8 cellular contexts compared by ENCODE assay signal in the genomic region with DNA sequence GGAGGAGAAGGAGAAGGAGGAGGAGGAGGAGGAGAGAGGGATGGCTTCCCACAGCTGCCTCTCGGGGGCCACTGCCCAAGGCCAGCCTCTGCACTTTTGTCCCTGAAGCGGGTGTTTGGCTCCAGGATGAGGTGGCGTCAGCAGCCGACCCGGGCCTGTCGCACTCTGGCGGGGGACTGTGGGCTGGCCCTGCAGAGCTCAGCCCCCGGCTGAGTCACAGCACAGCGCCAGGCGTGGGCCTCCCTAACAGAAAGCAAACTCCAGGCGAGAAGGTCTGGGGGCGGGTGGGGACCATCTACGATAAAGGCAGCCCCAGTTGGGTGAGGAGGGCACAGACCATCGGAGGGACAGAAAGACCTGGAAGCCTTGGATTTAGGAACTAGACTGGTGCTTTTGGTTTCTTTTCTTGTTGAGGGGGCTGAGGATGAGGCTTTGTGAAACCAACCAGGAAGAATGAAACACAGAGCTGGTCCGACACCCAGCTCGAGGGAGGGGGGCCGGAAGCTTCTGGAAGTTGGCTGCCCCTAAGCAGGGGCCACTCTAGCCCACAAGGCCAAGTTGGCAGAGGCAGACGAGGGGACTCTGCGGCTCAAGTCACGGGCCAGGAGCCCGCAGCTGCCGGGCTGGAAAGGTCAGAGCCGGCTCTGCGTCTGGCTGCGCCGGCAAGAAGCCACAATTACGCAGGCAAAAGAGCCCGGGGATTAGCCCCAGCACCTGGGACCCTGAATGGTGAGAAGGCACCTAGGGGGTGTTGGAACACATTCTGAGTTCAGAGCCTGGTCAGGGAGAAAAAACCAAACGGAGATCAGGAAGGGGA. TPM values are rescaled to one million over a fixed set of nuclear protein-coding genes. Genes with fewer than 3 reads are reported as not detected.
A peak's percentile ranks its signal among the peaks of the same experiment; 100 is the strongest.
DNase-seq lines count a peak whose midpoint lies in the region; ATAC-seq and TF ChIP-seq lines count a peak whose summit lies in the region.

No MANE protein-coding gene starts in this region.

- peak overlapping the region; percentile 92 to 96 for H3K27ac Mint-ChIP-seq in stimulated activated naive CD8-positive, alpha-beta T cell treated with anti-CD3 and anti-CD28 coated beads, Interleukin-15, amount 100 ng/mL, for 72 hours

- TF ChIP-seq CTCF in DND-41 (IDR thresholded peaks at IDR 0.05; ENCODE audit: borderline replicate concordance, extremely low read depth, low read length, poor library complexity, severe bottlenecking) = peak; percentile 31
- no peak for TF ChIP-seq CTCF in foreskin fibroblast (IDR thresholded peaks at IDR 0.05; ENCODE audit: low read depth, low read length)
- no peak for TF ChIP-seq CTCF in neural cell (IDR thresholded peaks at IDR 0.05; ENCODE audit: poor library complexity, severe bottlenecking)

- peak overlapping the region; percentile 74 for H2AFZ ChIP-seq in DND-41 (ENCODE audit: low read depth, low read length)
- peak overlapping the region; percentile 65 for H2AFZ ChIP-seq in neural cell (ENCODE audit: low read depth, low read length)

- H3K4me1 ChIP-seq in DND-41 (ENCODE audit: insufficient read depth, low read length) = peaks cover 40% of the 10 kb centered on the region

- peaks cover 0 to 7% of the 10 kb centered on the region in 2 donors for H3K9me3 Mint-ChIP-seq in stimulated activated naive CD8-positive, alpha-beta T cell treated with anti-CD3 and anti-CD28 coated beads, Interleukin-15, amount 100 ng/mL, for 72 hours

- peaks cover 40% of the 10 kb centered on the region for H3K36me3 ChIP-seq in DND-41 (ENCODE audit: insufficient read depth, low read length)
- no peaks in the 10 kb centered on the region for H3K36me3 ChIP-seq in neural cell (ENCODE audit: insufficient read depth, low read length)

- peak; percentile 24 for TF ChIP-seq EP300 in neural cell (conservative IDR thresholded peaks at IDR 0.05; ENCODE audit: poor library complexity, severe bottlenecking)

- H3K9ac ChIP-seq in DND-41 (ENCODE audit: low read depth, low read length) (peak overlapping the region; percentile 64), neural cell (ENCODE audit: low read length) (peak overlapping the region; percentile 67)

- H3K4me2 ChIP-seq in DND-41 (ENCODE audit: insufficient read depth, low read length) (peak overlapping the region; percentile 69), neural cell (ENCODE audit: low read length) (no peak overlapping the region)

- peaks cover 64% of the 10 kb centered on the region for H3K4me1 Mint-ChIP-seq in stimulated activated naive CD8-positive, alpha-beta T cell treated with anti-CD3 and anti-CD28 coated beads, Interleukin-15, amount 100 ng/mL, for 72 hours

- ATAC-seq in DND-41 (ENCODE audit: insufficient read depth, low read depth) (peak; percentile 85), HG02610 (IDR thresholded peaks at IDR 0.05; ENCODE audit: unreplicated experiment) (peak; percentile 50)
- ATAC-seq in stimulated activated naive CD8-positive, alpha-beta T cell treated with anti-CD3 and anti-CD28 coated beads, Interleukin-15, amount 100 ng/mL, for 72 hours = peak; percentile 84

- H3F3A ChIP-seq in neural cell (ENCODE audit: insufficient read depth, low read length, poor library complexity, severe bottlenecking) = no peaks in the 10 kb centered on the region

- H3K79me2 ChIP-seq in DND-41 (ENCODE audit: insufficient read depth, low read length) = no peaks in the 10 kb centered on the region; the same call in 1 of the 2 replicates
- H3K79me2 ChIP-seq in neural cell (replicated peaks; ENCODE audit: insufficient read depth, low read length) = no peaks in the 10 kb centered on the region

- TF ChIP-seq RAD21 in neural cell (conservative IDR thresholded peaks at IDR 0.05) = no peak

- H4K20me1 ChIP-seq in DND-41 (ENCODE audit: insufficient read depth, low read length) (peaks cover 13% of the 10 kb centered on the region; the same call in 1 of the 2 replicates), neural cell (ENCODE audit: insufficient read depth) (no peaks in the 10 kb centered on the region)

- peak overlapping the region; percentile 14 to 54; a peak in 3 of 4 replicates for H3K4me3 ChIP-seq in DND-41 (ENCODE audit: low read depth in 1 of 2, low read length in 2 of 2)
- peak overlapping the region; percentile 35 to 51 for H3K4me3 ChIP-seq in foreskin fibroblast (ENCODE audit: low read depth in 1 of 2, low read length in 2 of 2)
- peak overlapping the region; percentile 49 for H3K4me3 ChIP-seq in neural cell (ENCODE audit: low read length)

- H3K27me3 ChIP-seq in DND-41 (ENCODE audit: insufficient read depth, low read length, poor library complexity) (no peaks in the 10 kb centered on the region), neural cell (ENCODE audit: insufficient read depth, low read depth, low read length) (no peaks in the 10 kb centered on the region)

- H3K9me2 ChIP-seq in neural cell (ENCODE audit: insufficient read depth, low read length) = no peaks in the 10 kb centered on the region

- no peaks in the 10 kb centered on the region for H3K9me3 ChIP-seq in DND-41 (ENCODE audit: insufficient read depth, low read length, severe bottlenecking)
- H3K9me3 ChIP-seq in neural cell (ENCODE audit: low read length) = no peaks in the 10 kb centered on the region

- DNase-seq in DND-41 (peak; percentile 84), RPMI7951 (ENCODE audit: low read depth) (peak; percentile 89), activated gamma-delta T cell (lab: John Stamatoyannopoulos, UW) (peak; percentile 74), foreskin fibroblast (peak; percentile 87 to 94), NCI-H2081 treated with DMSO at 0.1 percent for 48 hours (lab: John Stamatoyannopoulos, UW) (no peak)
- DNase-seq in stimulated activated naive CD8-positive, alpha-beta T cell treated with anti-CD3 and anti-CD28 coated beads, Interleukin-15, amount 100 ng/mL, for 72 hours = peak; percentile 86 to 91

- H3K27ac ChIP-seq in DND-41 (ENCODE audit: low read length) (peak overlapping the region; percentile 94), neural cell (ENCODE audit: low read length) (peak overlapping the region; percentile 85)

- H3K4me3 Mint-ChIP-seq in stimulated activated naive CD8-positive, alpha-beta T cell treated with anti-CD3 and anti-CD28 coated beads, Interleukin-15, amount 100 ng/mL, for 72 hours = peak overlapping the region; percentile 85 to 92

- no peaks in the 10 kb centered on the region for H3K27me3 Mint-ChIP-seq in stimulated activated naive CD8-positive, alpha-beta T cell treated with anti-CD3 and anti-CD28 coated beads, Interleukin-15, amount 100 ng/mL, for 72 hours

TF ChIP-seq in neural cell, 6 proteins besides CTCF, POLR2A, EP300 and RAD21:
- TF ChIP-seq SMC3 (conservative IDR thresholded peaks at IDR 0.05; ENCODE audit: poor library complexity) (no peak), MXI1 (conservative IDR thresholded peaks at IDR 0.05; ENCODE audit: poor library complexity, severe bottlenecking) (no peak), POLR2AphosphoS5 (IDR thresholded peaks at IDR 0.05) (peak; percentile 42)
- TF ChIP-seq, protein P1, sequence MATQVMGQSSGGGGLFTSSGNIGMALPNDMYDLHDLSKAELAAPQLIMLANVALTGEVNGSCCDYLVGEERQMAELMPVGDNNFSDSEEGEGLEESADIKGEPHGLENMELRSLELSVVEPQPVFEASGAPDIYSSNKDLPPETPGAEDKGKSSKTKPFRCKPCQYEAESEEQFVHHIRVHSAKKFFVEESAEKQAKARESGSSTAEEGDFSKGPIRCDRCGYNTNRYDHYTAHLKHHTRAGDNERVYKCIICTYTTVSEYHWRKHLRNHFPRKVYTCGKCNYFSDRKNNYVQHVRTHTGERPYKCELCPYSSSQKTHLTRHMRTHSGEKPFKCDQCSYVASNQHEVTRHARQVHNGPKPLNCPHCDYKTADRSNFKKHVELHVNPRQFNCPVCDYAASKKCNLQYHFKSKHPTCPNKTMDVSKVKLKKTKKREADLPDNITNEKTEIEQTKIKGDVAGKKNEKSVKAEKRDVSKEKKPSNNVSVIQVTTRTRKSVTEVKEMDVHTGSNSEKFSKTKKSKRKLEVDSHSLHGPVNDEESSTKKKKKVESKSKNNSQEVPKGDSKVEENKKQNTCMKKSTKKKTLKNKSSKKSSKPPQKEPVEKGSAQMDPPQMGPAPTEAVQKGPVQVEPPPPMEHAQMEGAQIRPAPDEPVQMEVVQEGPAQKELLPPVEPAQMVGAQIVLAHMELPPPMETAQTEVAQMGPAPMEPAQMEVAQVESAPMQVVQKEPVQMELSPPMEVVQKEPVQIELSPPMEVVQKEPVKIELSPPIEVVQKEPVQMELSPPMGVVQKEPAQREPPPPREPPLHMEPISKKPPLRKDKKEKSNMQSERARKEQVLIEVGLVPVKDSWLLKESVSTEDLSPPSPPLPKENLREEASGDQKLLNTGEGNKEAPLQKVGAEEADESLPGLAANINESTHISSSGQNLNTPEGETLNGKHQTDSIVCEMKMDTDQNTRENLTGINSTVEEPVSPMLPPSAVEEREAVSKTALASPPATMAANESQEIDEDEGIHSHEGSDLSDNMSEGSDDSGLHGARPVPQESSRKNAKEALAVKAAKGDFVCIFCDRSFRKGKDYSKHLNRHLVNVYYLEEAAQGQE (IDR thresholded peaks at IDR 0.05; ENCODE audit: borderline replicate concordance) = no peak

RNA-seq across cellular contexts. Expression of a gene that starts 18.2 kb away (rescaled TPM):
- total RNA-seq in RPMI7951 (2014; rRNA removed; shearing (Covaris generic)) = 385 and 496 TPM in 2 replicates
- polyA plus RNA-seq in neural cell = 382 and 410 TPM in 2 replicates
- polyA minus RNA-seq in neural cell = 127 and 138 TPM in 2 replicates

RNA-seq across cellular contexts. Expression of a gene that starts 23.3 kb away (rescaled TPM):
- total RNA-seq in RPMI7951 (2014; rRNA removed; shearing (Covaris generic)) = 22.0 and 60.8 TPM in 2 replicates
- 94.9 and 134 TPM in 2 replicates for polyA plus RNA-seq in neural cell
- 150 and 167 TPM in 2 replicates for polyA minus RNA-seq in neural cell

RNA-seq across cellular contexts. Expression of a gene that starts 30.5 kb away (rescaled TPM):
- total RNA-seq in RPMI7951 (2014; rRNA removed; shearing (Covaris generic)) = 0.29 and 0.36 TPM in 2 replicates
- 2.5 and 3.7 TPM in 2 replicates for polyA plus RNA-seq in neural cell
- polyA minus RNA-seq in neural cell = 2.7 and 4.3 TPM in 2 replicates

RNA-seq across cellular contexts. Expression of a gene that starts 35.7 kb away (rescaled TPM):
- total RNA-seq in RPMI7951 (2014; rRNA removed; shearing (Covaris generic)) = 10.7 and 11.9 TPM in 2 replicates
- 5.9 and 10.9 TPM in 2 replicates for polyA plus RNA-seq in neural cell
- 14.1 and 16.6 TPM in 2 replicates for polyA minus RNA-seq in neural cell
